ENCODE assay signal across 9 cellular contexts in the genomic region with DNA sequence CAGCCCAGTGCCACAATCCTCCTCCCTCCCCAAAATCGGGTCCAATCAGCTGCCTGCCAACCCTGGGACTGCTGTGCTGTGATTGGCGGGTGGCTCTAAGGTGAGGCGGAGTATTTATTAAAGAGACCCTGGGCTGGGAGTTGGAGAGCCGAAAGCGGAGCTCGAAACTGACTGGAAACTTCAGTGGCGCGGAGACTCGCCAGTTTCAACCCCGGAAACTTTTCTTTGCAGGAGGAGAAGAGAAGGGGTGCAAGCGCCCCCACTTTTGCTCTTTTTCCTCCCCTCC. TPM values are rescaled to one million over a fixed set of nuclear protein-coding genes. Genes with fewer than 3 reads are reported as not detected.
DNase-seq lines count a peak whose midpoint lies in the region; ATAC-seq and TF ChIP-seq lines count a peak whose summit lies in the region.
"Had no signal": no experiment of that assay in that cellular context is flagged by ENCODE, and none has a peak within 500 bp of the region (broad histone marks: within the 10 kb centered on the region; RNA-seq: fewer than 3 reads in every experiment).

Gene SOX9 (plus strand): TSS at position 143 of the 286 bp plus-strand sequence. CDS start 372 bp downstream, outside the sequence.

- peak within 1 kb of the TSS; percentile 87 for H2AFZ ChIP-seq in GM23248

- POLR2A ChIA-PET in naive thymus-derived CD8-positive, alpha-beta T cell (lab: Charles Lee), result no interaction called here

- peaks cover 0 to 6% (median 0%) of the 10 kb centered on the region in 3 donors for H3K36me3 Mint-ChIP-seq in naive thymus-derived CD8-positive, alpha-beta T cell

- 0 out of 2 replicates have a peak, but pooled peaks have one; percentile 11 for TF ChIP-seq EP300 in Ishikawa (IDR thresholded peaks at IDR 0.05; ENCODE audit: borderline replicate concordance)

- H3K9ac ChIP-seq in GM23248 (peak within 1 kb of the TSS; percentile 79), SK-N-MC (ENCODE audit: insufficient read length) (no peak within 1 kb of the TSS)
- H3K9ac ChIP-seq: BLaER1 treated with 17β-estradiol and CSF1 and Interleukin-3, amounts not matched to agents 10 nM and 100 nM had no signal

- H3K36me3 ChIP-seq in GM23248 (ENCODE audit: low read depth), result peaks cover 13% of the 10 kb centered on the region
- H3K36me3 ChIP-seq in SK-N-MC (ENCODE audit: insufficient read depth, low read length), result no peaks in the 10 kb centered on the region; the same call in 1 of the 2 replicates
- H3K36me3 ChIP-seq: BLaER1 treated with 17β-estradiol and CSF1 and Interleukin-3, amounts not matched to agents 10 nM and 100 nM had no signal

- peak within 1 kb of the TSS; percentile 79 for H3K4me2 ChIP-seq in GM23248 (ENCODE audit: unreplicated experiment)
- H3K4me2 ChIP-seq: BLaER1 treated with 17β-estradiol and CSF1 and Interleukin-3, amounts not matched to agents 10 nM and 100 nM had no signal

- peak within 1 kb of the TSS in 6 of 10 donors; percentile 38 to 57 (median 48) for H3K4me3 Mint-ChIP-seq in naive thymus-derived CD8-positive, alpha-beta T cell

- DNase-seq in SIG-M5 treated with dmso at 0.1 percent for 504 hours (lab: John Stamatoyannopoulos, UW; ENCODE audit: unreplicated experiment) (peak; percentile 33), SIG-M5 (lab: John Stamatoyannopoulos, UW) (no peak), GM23248 (peak; percentile 96), SK-N-MC (ENCODE audit: low read depth, low spot score) (no peak), fibroblast of the aortic adventitia (ENCODE audit: low read depth) (peak; percentile 79), NAMALWA (ENCODE audit: low spot score) (no peak)
- no peak for DNase-seq in naive thymus-derived CD8-positive, alpha-beta T cell

- no peaks in the 10 kb centered on the region for H3K9me3 ChIP-seq in GM23248 (ENCODE audit: low read depth)
- no peaks in the 10 kb centered on the region for H3K9me3 ChIP-seq in SK-N-MC (ENCODE audit: low read depth, low read length)

- no peaks in the 10 kb centered on the region for H4K20me1 ChIP-seq in GM23248 (ENCODE audit: insufficient read depth)
- H4K20me1 ChIP-seq: BLaER1 treated with 17β-estradiol and CSF1 and Interleukin-3, amounts not matched to agents 10 nM and 100 nM had no signal

- peaks cover 20% of the 10 kb centered on the region for H3F3A ChIP-seq in GM23248 (ENCODE audit: insufficient read depth)

- H3K4me1 Mint-ChIP-seq in naive thymus-derived CD8-positive, alpha-beta T cell, result peaks cover 7 to 31% (median 19%) of the 10 kb centered on the region in 4 donors

- 1% methylated on average over 11 of the region's 11 CpGs for WGBS in GM23248 (ENCODE audit: low coverage in 1 of 2, low lambda C conversion rate in 2 of 2, missing lambda C conversion rate in 2 of 2), 2 experiments

- H3K4me3 ChIP-seq in GM23248 (peak within 1 kb of the TSS; percentile 94), SK-N-MC (peak within 1 kb of the TSS; percentile 76), fibroblast of the aortic adventitia (ENCODE audit: low read depth, low read length) (peak within 1 kb of the TSS; percentile 66)
- H3K4me3 ChIP-seq: BLaER1 treated with 17β-estradiol and CSF1 and Interleukin-3, amounts not matched to agents 10 nM and 100 nM had no signal

- H3K79me2 ChIP-seq in GM23248 (ENCODE audit: insufficient read depth), result peaks cover 38% of the 10 kb centered on the region

- H3K27me3 Mint-ChIP-seq in naive thymus-derived CD8-positive, alpha-beta T cell, result peaks cover 30 to 87% (median 52%) of the 10 kb centered on the region in 5 donors

- ATAC-seq in naive thymus-derived CD8-positive, alpha-beta T cell, result no peak

- H3K27ac Mint-ChIP-seq in naive thymus-derived CD8-positive, alpha-beta T cell, result no peak within 1 kb of the TSS

- no peaks in the 10 kb centered on the region for H3K9me2 ChIP-seq in GM23248 (ENCODE audit: insufficient read depth)

- in situ Hi-C loops in GM23248 (cut with MboI), result loop anchor here (25.0 kb wide), 1 partner anchor 1359 kb away; no protein-coding TSS in a partner anchor

- H3K27me3 ChIP-seq in GM23248 (replicated peaks; ENCODE audit: insufficient read depth), result no peaks in the 10 kb centered on the region

- peaks cover 0 to 5% (median 0%) of the 10 kb centered on the region in 9 donors for H3K9me3 Mint-ChIP-seq in naive thymus-derived CD8-positive, alpha-beta T cell

- peaks cover 20% of the 10 kb centered on the region for H3K4me1 ChIP-seq in GM23248 (ENCODE audit: insufficient read depth)
- H3K4me1 ChIP-seq: BLaER1 treated with 17β-estradiol and CSF1 and Interleukin-3, amounts not matched to agents 10 nM and 100 nM had no signal

- peak within 1 kb of the TSS; percentile 70 for H3K27ac ChIP-seq in GM23248
- no peak within 1 kb of the TSS for H3K27ac ChIP-seq in SK-N-MC
- H3K27ac ChIP-seq: BLaER1 treated with 17β-estradiol and CSF1 and Interleukin-3, amounts not matched to agents 10 nM and 100 nM had no signal

- no peak for TF ChIP-seq CTCF in fibroblast of the aortic adventitia (IDR thresholded peaks at IDR 0.05; ENCODE audit: insufficient read depth, low read length)

- TF ChIP-seq RAD21 in Ishikawa (IDR thresholded peaks at IDR 0.05; ENCODE audit: low read depth), result no peak; the same call in 1 of the 2 replicates

TF ChIP-seq in Ishikawa, 13 proteins besides CTCF, POLR2A, EP300 and RAD21:
- TF ChIP-seq ZBTB7A (IDR thresholded peaks at IDR 0.05; ENCODE audit: low read depth) (no peak), TAF1 (IDR thresholded peaks at IDR 0.05; ENCODE audit: low read depth) (peak; percentile 91), EGR1 (IDR thresholded peaks at IDR 0.05) (no peak), USF1 (IDR thresholded peaks at IDR 0.05) (no peak)
- TF ChIP-seq, protein P1, sequence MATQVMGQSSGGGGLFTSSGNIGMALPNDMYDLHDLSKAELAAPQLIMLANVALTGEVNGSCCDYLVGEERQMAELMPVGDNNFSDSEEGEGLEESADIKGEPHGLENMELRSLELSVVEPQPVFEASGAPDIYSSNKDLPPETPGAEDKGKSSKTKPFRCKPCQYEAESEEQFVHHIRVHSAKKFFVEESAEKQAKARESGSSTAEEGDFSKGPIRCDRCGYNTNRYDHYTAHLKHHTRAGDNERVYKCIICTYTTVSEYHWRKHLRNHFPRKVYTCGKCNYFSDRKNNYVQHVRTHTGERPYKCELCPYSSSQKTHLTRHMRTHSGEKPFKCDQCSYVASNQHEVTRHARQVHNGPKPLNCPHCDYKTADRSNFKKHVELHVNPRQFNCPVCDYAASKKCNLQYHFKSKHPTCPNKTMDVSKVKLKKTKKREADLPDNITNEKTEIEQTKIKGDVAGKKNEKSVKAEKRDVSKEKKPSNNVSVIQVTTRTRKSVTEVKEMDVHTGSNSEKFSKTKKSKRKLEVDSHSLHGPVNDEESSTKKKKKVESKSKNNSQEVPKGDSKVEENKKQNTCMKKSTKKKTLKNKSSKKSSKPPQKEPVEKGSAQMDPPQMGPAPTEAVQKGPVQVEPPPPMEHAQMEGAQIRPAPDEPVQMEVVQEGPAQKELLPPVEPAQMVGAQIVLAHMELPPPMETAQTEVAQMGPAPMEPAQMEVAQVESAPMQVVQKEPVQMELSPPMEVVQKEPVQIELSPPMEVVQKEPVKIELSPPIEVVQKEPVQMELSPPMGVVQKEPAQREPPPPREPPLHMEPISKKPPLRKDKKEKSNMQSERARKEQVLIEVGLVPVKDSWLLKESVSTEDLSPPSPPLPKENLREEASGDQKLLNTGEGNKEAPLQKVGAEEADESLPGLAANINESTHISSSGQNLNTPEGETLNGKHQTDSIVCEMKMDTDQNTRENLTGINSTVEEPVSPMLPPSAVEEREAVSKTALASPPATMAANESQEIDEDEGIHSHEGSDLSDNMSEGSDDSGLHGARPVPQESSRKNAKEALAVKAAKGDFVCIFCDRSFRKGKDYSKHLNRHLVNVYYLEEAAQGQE (IDR thresholded peaks at IDR 0.05; ENCODE audit: low read depth), result no peak

RNA-seq across cellular contexts. Expression of gene SOX9, which starts in this region (rescaled TPM):
- 13.8 and 16.6 TPM in 2 replicates for total RNA-seq in GM23248 (2014; rRNA removed; shearing (Covaris generic))
- 18.5 and 20.8 TPM in 2 replicates for polyA plus RNA-seq in GM23248 (2016; fragmentation: Nextera tagmentation; extraction: Ambion mirVana)
- 2.1 and 2.4 TPM in 2 replicates for total RNA-seq in fibroblast of the aortic adventitia (ENCODE audit: low replicate concordance)
- total RNA-seq in naive thymus-derived CD8-positive, alpha-beta T cell, result not detected
- polyA plus RNA-seq in naive thymus-derived CD8-positive, alpha-beta T cell, result not detected

Comparison
In these comparisons a context has a peak if more than half of its experiments do, and no peak if none do; other contexts are left out.
1. RNA of gene SOX9 (polyA plus RNA-seq): 18.5 to 20.8 TPM in GM23248; not detected in naive thymus-derived CD8-positive, alpha-beta T cell; every median in the first group is over 10 times any median in the second.
2. DNase-seq: peak in SIG-M5 treated with dmso at 0.1 percent for 504 hours (single experiment), GM23248 (single experiment) and fibroblast of the aortic adventitia (single experiment); none in SIG-M5 (single experiment), SK-N-MC (single experiment), naive thymus-derived CD8-positive, alpha-beta T cell (0 of 10) and NAMALWA (single experiment).
3. Peak in every context shown above with its lines, with median percentiles within 50 percentile points of each other: H3K4me3 ChIP-seq.